ENCODE assay signal across 17 cellular contexts in genomic region chr17:35793257-35793656, GRCh38. TPM values are rescaled to one million over a fixed set of nuclear protein-coding genes. Genes with fewer than 3 reads are reported as not detected.
DNase-seq lines count a peak whose midpoint lies in the region; ATAC-seq and TF ChIP-seq lines count a peak whose summit lies in the region.
"Had no signal": no experiment of that assay in that cellular context is flagged by ENCODE, and none has a peak within 500 bp of the region (broad histone marks: within the 10 kb centered on the region; RNA-seq: fewer than 3 reads in every experiment).

No MANE protein-coding gene starts in this region.

- TF ChIP-seq CTCF in RWPE2 (IDR thresholded peaks at IDR 0.05; ENCODE audit: poor library complexity, severe bottlenecking): no peak

- H3K9me3 ChIP-seq in CD4-positive, alpha-beta memory T cell (ENCODE audit: control insufficient read depth in 1 of 2, low read length in 2 of 2): no peaks in the 10 kb centered on the region
- H3K9me3 ChIP-seq in RWPE2 (ENCODE audit: severe bottlenecking) (no peaks in the 10 kb centered on the region), aorta (ENCODE audit: control insufficient read depth, low read length) (no peaks in the 10 kb centered on the region)
- H3K9me3 ChIP-seq: BE2C had no signal

- ATAC-seq in RWPE2 (ENCODE audit: low read depth) (no peak), sciatic nerve (peak; percentile 64), aorta (ENCODE audit: low FRiP score) (no peak)
- ATAC-seq in activated T-cell treated with anti-CD3 and anti-CD28 coated beads, Interleukin-2, amount 50 U/mL, for 72 hours (replicated peaks in 1 of 2): no peak
- ATAC-seq: HCT116 had no signal

- no peaks in the 10 kb centered on the region for H3K9me3 Mint-ChIP-seq in CD4-positive, alpha-beta memory T cell
- no peaks in the 10 kb centered on the region for H3K9me3 Mint-ChIP-seq in activated T-cell treated with anti-CD3 and anti-CD28 coated beads, Interleukin-2, amount 50 U/mL, for 72 hours
- H3K9me3 Mint-ChIP-seq: central memory CD8-positive, alpha-beta T cell had no signal

- no peak overlapping the region for H3K27ac ChIP-seq in CD4-positive, alpha-beta memory T cell (ENCODE audit: low read depth, low read length)
- H3K27ac ChIP-seq in RWPE2 (ENCODE audit: poor library complexity, severe bottlenecking) (no peak overlapping the region), aorta (ENCODE audit: low read depth in 1 of 2, low read length in 2 of 2) (no peak overlapping the region)
- H3K27ac ChIP-seq: SK-N-MC had no signal

- H3K27ac Mint-ChIP-seq in CD4-positive, alpha-beta memory T cell: no peak overlapping the region
- H3K27ac Mint-ChIP-seq in activated T-cell treated with anti-CD3 and anti-CD28 coated beads, Interleukin-2, amount 50 U/mL, for 72 hours: no peak overlapping the region

- POLR2A ChIA-PET in CD4-positive, alpha-beta memory T cell (lab: Charles Lee; ENCODE audit: partially characterized antibody): interaction anchor here (1.3 kb wide), 1 partner anchor 15 kb away, joined by 5 read pairs; the partner anchor contains the start of gene TAF15

- 79 to 81% methylated on average over 3 of the region's 3 CpGs for WGBS in aorta, 2 donors

- H3K4me3 ChIP-seq in CD4-positive, alpha-beta memory T cell (ENCODE audit: low read length in 2 of 2): no peak overlapping the region
- peak overlapping the region; percentile 45 for H3K4me3 ChIP-seq in RWPE2 (ENCODE audit: severe bottlenecking)
- H3K4me3 ChIP-seq in aorta (ENCODE audit: low read length in 2 of 2): no peak overlapping the region
- H3K4me3 ChIP-seq: SK-N-MC had no signal

- peaks cover 12% of the 10 kb centered on the region for H3K4me1 ChIP-seq in CD4-positive, alpha-beta memory T cell (ENCODE audit: insufficient read depth, low read length)
- H3K4me1 ChIP-seq in RWPE2 (ENCODE audit: insufficient read depth, poor library complexity, severe bottlenecking) (peaks cover 32% of the 10 kb centered on the region), aorta (ENCODE audit: control insufficient read depth in 1 of 2, insufficient read depth in 2 of 2, low read length in 2 of 2) (no peaks in the 10 kb centered on the region)

- intact Hi-C loops in CD4-positive, alpha-beta memory T cell (cut with micrococcal nuclease): no loop called here
- intact Hi-C loops in sciatic nerve (cut with DNase I): no loop called here
- intact Hi-C loops in aorta (cut with DNase I): no loop called here

- H3K27me3 ChIP-seq in CD4-positive, alpha-beta memory T cell (ENCODE audit: insufficient read depth, low read length): peaks cover 12% of the 10 kb centered on the region
- H3K27me3 ChIP-seq in RWPE2 (ENCODE audit: insufficient read depth, poor library complexity, severe bottlenecking) (no peaks in the 10 kb centered on the region), aorta (ENCODE audit: control insufficient read depth in 1 of 2, insufficient read depth in 2 of 2, low read length in 1 of 2) (no peaks in the 10 kb centered on the region)
- H3K27me3 ChIP-seq: BE2C had no signal

- H3K36me3 Mint-ChIP-seq in CD4-positive, alpha-beta memory T cell: no peaks in the 10 kb centered on the region
- H3K36me3 Mint-ChIP-seq in activated T-cell treated with anti-CD3 and anti-CD28 coated beads, Interleukin-2, amount 50 U/mL, for 72 hours (ENCODE audit: insufficient read depth in 2 of 2): no peaks in the 10 kb centered on the region

- CTCF ChIA-PET in CD4-positive, alpha-beta memory T cell (lab: Charles Lee; ENCODE audit: partially characterized antibody): interaction anchor here (1.3 to 8.3 kb wide), 3 partner anchors 12 to 29 kb away, joined by 5 to 48 read pairs (median 9); partner anchors contain the start of gene TAF15

- H3K27me3 Mint-ChIP-seq in CD4-positive, alpha-beta memory T cell: peaks cover 24 to 39% of the 10 kb centered on the region in 2 donors
- peaks cover 54% of the 10 kb centered on the region for H3K27me3 Mint-ChIP-seq in activated T-cell treated with anti-CD3 and anti-CD28 coated beads, Interleukin-2, amount 50 U/mL, for 72 hours (ENCODE audit: low read depth)

- no peaks in the 10 kb centered on the region for H3K36me3 ChIP-seq in CD4-positive, alpha-beta memory T cell (ENCODE audit: insufficient read depth, low read length)
- H3K36me3 ChIP-seq in RWPE2 (ENCODE audit: low read depth) (no peaks in the 10 kb centered on the region), aorta (ENCODE audit: control insufficient read depth in 1 of 2, insufficient read depth in 2 of 2, low read length in 1 of 2) (no peaks in the 10 kb centered on the region)
- H3K36me3 ChIP-seq: BE2C had no signal

- H3K4me3 Mint-ChIP-seq in CD4-positive, alpha-beta memory T cell: peak overlapping the region in 5 of 8 donors; percentile 1 to 63 (median 18)
- no peak overlapping the region for H3K4me3 Mint-ChIP-seq in activated T-cell treated with anti-CD3 and anti-CD28 coated beads, Interleukin-2, amount 50 U/mL, for 72 hours
- H3K4me3 Mint-ChIP-seq: central memory CD8-positive, alpha-beta T cell had no signal

- peaks cover 2 to 14% (median 8%) of the 10 kb centered on the region in 4 donors for H3K4me1 Mint-ChIP-seq in CD4-positive, alpha-beta memory T cell
- peaks cover 26% of the 10 kb centered on the region for H3K4me1 Mint-ChIP-seq in activated T-cell treated with anti-CD3 and anti-CD28 coated beads, Interleukin-2, amount 50 U/mL, for 72 hours (ENCODE audit: low read depth)

- no peak for DNase-seq in CD4-positive, alpha-beta memory T cell
- DNase-seq in RWPE2 (ENCODE audit: low spot score) (no peak), islet precursor cell (peak; percentile 51), sciatic nerve (ENCODE audit: low spot score) (no peak), NCI-H2227 (lab: John Stamatoyannopoulos, UW; ENCODE audit: unreplicated experiment) (no peak), aorta (no peak)
- no peak for DNase-seq in activated T-cell treated with anti-CD3 and anti-CD28 coated beads, Interleukin-2, amount 50 U/mL, for 48 hours
- no peak for DNase-seq in activated T-cell treated with anti-CD3 and anti-CD28 coated beads, Interleukin-2, amount 50 U/mL, for 72 hours
- DNase-seq: BE2C, retina had no signal

RNA-seq across cellular contexts. Expression of gene MMP28, which starts 2.2 kb away (rescaled TPM):
- total RNA-seq in CD4-positive, alpha-beta memory T cell: under 1 TPM; 0.64 to 0.96 TPM
- under 1 TPM in 1 of 2 donors, not detected in 1; 0.23 TPM for polyA plus RNA-seq in CD4-positive, alpha-beta memory T cell
- 61.5 TPM for total RNA-seq in sciatic nerve
- total RNA-seq in aorta: 1 to 10 TPM; 4.5 to 6.4 TPM
- 1 to 10 TPM; 1.5 to 5.4 TPM for polyA plus RNA-seq in aorta
- under 1 TPM in 1 of 2 donors, not detected in 1; 0.96 TPM for total RNA-seq in activated T-cell treated with anti-CD3 and anti-CD28 coated beads, Interleukin-2, amount 50 U/mL, for 72 hours

RNA-seq across cellular contexts. Expression of gene TAF15, which starts 16.0 kb away (rescaled TPM):
- 100 to 1,000 TPM; 232 to 242 TPM for total RNA-seq in CD4-positive, alpha-beta memory T cell
- polyA plus RNA-seq in CD4-positive, alpha-beta memory T cell: 10 to 100 TPM; 11.2 to 29.7 TPM
- total RNA-seq in sciatic nerve (183 TPM), aorta (100 to 1,000 TPM; 136 to 167 TPM)
- polyA plus RNA-seq in aorta: 100 to 1,000 TPM in 1 of 2 donors, 10 to 100 TPM in 1; 86.2 to 143 TPM
- 100 to 1,000 TPM; 310 to 312 TPM for total RNA-seq in activated T-cell treated with anti-CD3 and anti-CD28 coated beads, Interleukin-2, amount 50 U/mL, for 72 hours

RNA-seq across cellular contexts. Expression of gene C17orf50, which starts 32.6 kb away (rescaled TPM):
- not detected for total RNA-seq in CD4-positive, alpha-beta memory T cell
- polyA plus RNA-seq in CD4-positive, alpha-beta memory T cell: not detected
- total RNA-seq in sciatic nerve: not detected
- not detected for total RNA-seq in aorta
- polyA plus RNA-seq in aorta: not detected
- total RNA-seq in activated T-cell treated with anti-CD3 and anti-CD28 coated beads, Interleukin-2, amount 50 U/mL, for 72 hours: not detected
- total RNA-seq: fibroblast of villous mesenchyme, lower leg skin, NCI-H460, subcutaneous adipose tissue had no signal

RNA-seq across cellular contexts. Expression of gene GAS2L2, which starts 40.2 kb away (rescaled TPM):
- total RNA-seq in CD4-positive, alpha-beta memory T cell: under 1 TPM in 1 of 2 experiments, not detected in 1; 0.26 TPM
- polyA plus RNA-seq in CD4-positive, alpha-beta memory T cell: under 1 TPM in 1 of 2 donors, not detected in 1; 0.13 TPM
- total RNA-seq in sciatic nerve (0.13 TPM), aorta (not detected)
- polyA plus RNA-seq in aorta: under 1 TPM in 1 of 2 donors, not detected in 1; 0.05 TPM
- under 1 TPM; 0.09 to 0.17 TPM for total RNA-seq in activated T-cell treated with anti-CD3 and anti-CD28 coated beads, Interleukin-2, amount 50 U/mL, for 72 hours
- total RNA-seq: fibroblast of villous mesenchyme, NCI-H460 had no signal

Comparison
In these comparisons a context has a peak if more than half of its experiments do, and no peak if none do; other contexts are left out.
1. H3K4me3 Mint-ChIP-seq: peak in CD4-positive, alpha-beta memory T cell (5 of 8); none in activated T-cell treated with anti-CD3 and anti-CD28 coated beads, Interleukin-2, amount 50 U/mL, for 72 hours (0 of 2).